23 cellular contexts compared by ENCODE assay signal in the genomic region with DNA sequence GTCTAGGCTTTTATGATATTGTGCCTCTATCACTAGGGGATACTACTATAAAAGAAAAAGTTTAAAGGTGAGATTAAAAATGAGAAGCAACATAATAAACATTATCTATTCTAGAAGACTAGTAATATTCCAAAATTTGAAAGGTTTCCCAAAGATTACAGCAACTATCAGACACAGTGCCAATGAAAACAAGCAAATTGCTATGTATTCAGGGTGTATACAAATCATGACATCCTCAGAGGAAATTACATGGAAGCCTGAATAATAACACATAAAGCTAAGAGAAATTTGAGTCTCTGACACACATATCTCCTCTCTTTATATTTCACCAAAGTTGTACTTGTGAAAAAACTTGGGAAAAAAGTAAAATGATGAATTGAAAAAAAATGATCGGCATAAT.
"Had no signal": no experiment of that assay in that cellular context is flagged by ENCODE, and none has a peak within 500 bp of the region (broad histone marks: within the 10 kb centered on the region; RNA-seq: fewer than 3 reads in every experiment).

No MANE protein-coding gene starts in this region.

- H3K9me3 ChIP-seq: neutrophil, pancreas, prostate gland, right lobe of liver, sigmoid colon, stomach, thoracic aorta, thyroid gland, tibial nerve, upper lobe of left lung, vagina had no signal

- H3K27me3 ChIP-seq: neutrophil, pancreas, right lobe of liver, sigmoid colon, stomach, thyroid gland, tibial nerve, upper lobe of left lung, vagina had no signal

- H3K36me3 ChIP-seq: neutrophil, pancreas, prostate gland, right lobe of liver, sigmoid colon, stomach, thoracic aorta, thyroid gland, tibial nerve, upper lobe of left lung, vagina had no signal

- H3K4me3 ChIP-seq: pancreas, prostate gland, right lobe of liver, sigmoid colon, stomach, thoracic aorta, thyroid gland, tibial nerve, upper lobe of left lung, vagina had no signal

- DNase-seq: nephron progenitor cell; nucleus accumbens; pancreas; right cardiac atrium; right lobe of liver; sigmoid colon; small intestine; stimulated activated CD4-positive, alpha-beta T cell treated with anti-CD3 and anti-CD28 coated beads, Interleukin-15, amount 100 ng/mL, for 24 hours; stimulated activated CD4-positive, alpha-beta T cell treated with anti-CD3 and anti-CD28 coated beads, Interleukin-2, amount 100 ng/mL, for 24 hours; stimulated activated CD4-positive, alpha-beta T cell treated with anti-CD3 and anti-CD28 coated beads, Interleukin-2, amount 100 ng/mL, for 48 hours; stimulated activated CD4-positive, alpha-beta T cell treated with anti-CD3 and anti-CD28 coated beads, Interleukin-4, amount 100 ng/mL, for 24 hours; stimulated activated naive B cell treated with anti-CD40 and anti-IgM and Interleukin-4, amounts not matched to agents 10 μg/mL and 1 μg/mL and 100 μg/mL, for 72 hours; stimulated activated naive CD4-positive, alpha-beta T cell treated with Interleukin-2 at 50 U/mL for 16 hours; stomach; thyroid gland; trophoblast cell; upper lobe of left lung had no signal

- H3K27ac ChIP-seq: neutrophil, pancreas, prostate gland, right lobe of liver, sigmoid colon, stomach, thoracic aorta, thyroid gland, tibial nerve, upper lobe of left lung, vagina had no signal

- H3K4me1 ChIP-seq: pancreas, prostate gland, right lobe of liver, sigmoid colon, stomach, thyroid gland, tibial nerve, upper lobe of left lung, vagina had no signal

- FAIRE-seq: pancreas, small intestine, urothelium cell line had no signal
